In genomic region chr13:27120011-27120410, GRCh38 we compare ENCODE assay signal across 25 cellular contexts.
"Had no signal": no experiment of that assay in that cellular context is flagged by ENCODE, and none has a peak within 500 bp of the region (broad histone marks: within the 10 kb centered on the region; RNA-seq: fewer than 3 reads in every experiment).

No MANE protein-coding gene starts in this region.

- H3K27me3 ChIP-seq: left lung, right lobe of liver, upper lobe of left lung, vagina had no signal

- H3K4me3 ChIP-seq: left lung, lower lobe of right lung, right lobe of liver, skin epidermis, upper lobe of left lung, vagina had no signal

- H3K27me3 Mint-ChIP-seq: activated B cell treated with CpG ODN at 0.5 μM for 24 hours; activated CD8-positive, alpha-beta memory T cell treated with anti-CD3 and anti-CD28 coated beads, Interleukin-2, amount 10 ng/mL, durations not matched to agents 7 days and 5 days; activated naive CD4-positive, alpha-beta T cell treated with anti-CD3 and anti-CD28 coated beads, Interleukin-2, amount 50 U/mL, for 24 hours; activated naive CD8-positive, alpha-beta T cell treated with anti-CD3 and anti-CD28 coated beads, Interleukin-2, amount 50 U/mL, for 24 hours; central memory CD8-positive, alpha-beta T cell; natural killer cell treated with Interleukin-12 subunit alpha and Interleukin-12 subunit beta and Interleukin-15 and Interleukin-18, amount 100 ng/mL, for 72 hours had no signal

- H3K4me3 Mint-ChIP-seq: activated B cell treated with CpG ODN at 0.5 μM for 24 hours; activated CD8-positive, alpha-beta memory T cell treated with anti-CD3 and anti-CD28 coated beads, Interleukin-2, amount 10 ng/mL, durations not matched to agents 7 days and 5 days; activated CD8-positive, alpha-beta T cell treated with anti-CD3 and anti-CD28 coated beads, Interleukin-2, amount 10 ng/mL, durations not matched to agents 7 days and 5 days; activated naive CD4-positive, alpha-beta T cell treated with anti-CD3 and anti-CD28 coated beads, Interleukin-2, amount 50 U/mL, for 24 hours; activated naive CD8-positive, alpha-beta T cell treated with anti-CD3 and anti-CD28 coated beads, Interleukin-2, amount 50 U/mL, for 24 hours; central memory CD8-positive, alpha-beta T cell; natural killer cell treated with Interleukin-12 subunit alpha and Interleukin-12 subunit beta and Interleukin-15 and Interleukin-18, amount 100 ng/mL, for 72 hours; T-helper 2 cell treated with Interferon-gamma antibody and Interleukin-4, amounts not matched to agents 5 μg/mL and 100 μg/mL, for 36 hours had no signal

- H3K4me1 ChIP-seq: right lobe of liver had no signal

- ATAC-seq: activated CD8-positive, alpha-beta memory T cell treated with anti-CD3 and anti-CD28 coated beads, Interleukin-2, amount 10 ng/mL, durations not matched to agents 7 days and 5 days; activated CD8-positive, alpha-beta T cell treated with anti-CD3 and anti-CD28 coated beads, Interleukin-2, amount 10 ng/mL, durations not matched to agents 7 days and 5 days; activated naive CD8-positive, alpha-beta T cell treated with anti-CD3 and anti-CD28 coated beads, Interleukin-2, amount 50 U/mL, for 24 hours; left lung; lower lobe of right lung; natural killer cell treated with Interleukin-12 subunit alpha and Interleukin-12 subunit beta and Interleukin-15 and Interleukin-18, amount 100 ng/mL, for 72 hours; right lobe of liver; stimulated activated naive CD8-positive, alpha-beta T cell treated with anti-CD3 and anti-CD28 coated beads, Interleukin-15, Interleukin-2, amounts not matched to agents 100 U/mL and 50 U/mL, for 24 hours had no signal

- H3K9me3 ChIP-seq: lower lobe of right lung, right lobe of liver, upper lobe of left lung, vagina had no signal

- DNase-seq: activated B cell treated with CpG ODN at 0.5 μM for 24 hours; activated CD4-positive, alpha-beta T cell treated with anti-CD3 and anti-CD28 coated beads, Interleukin-2, amount 50 U/mL, for 1 hour; activated CD8-positive, alpha-beta memory T cell treated with anti-CD3 and anti-CD28 coated beads, Interleukin-2, amount 10 ng/mL, durations not matched to agents 7 days and 5 days; activated CD8-positive, alpha-beta T cell treated with anti-CD3 and anti-CD28 coated beads, Interleukin-2, amount 10 ng/mL, durations not matched to agents 7 days and 5 days; activated naive CD8-positive, alpha-beta T cell treated with anti-CD3 and anti-CD28 coated beads, Interleukin-2, amount 50 U/mL, for 24 hours; activated T-cell treated with anti-CD3 and anti-CD28 coated beads, Interleukin-2, amount 50 U/mL, for 48 hours; anterior cingulate cortex; effector CD8-positive, alpha-beta T cell; foreskin melanocyte; left lung; lower lobe of right lung; mesenchymal stem cell; right lobe of liver; stimulated activated CD4-positive, alpha-beta T cell treated with anti-CD3 and anti-CD28 coated beads, Interleukin-12 subunit alpha, Interleukin-12 subunit beta, amount 100 ng/mL, for 4 hours; stimulated activated CD4-positive, alpha-beta T cell treated with anti-CD3 and anti-CD28 coated beads, Interleukin-4, amount 100 ng/mL, for 1 hour; stimulated activated naive CD8-positive, alpha-beta T cell treated with anti-CD3 and anti-CD28 coated beads, Interleukin-15, Interleukin-2, amounts not matched to agents 100 U/mL and 50 U/mL, for 24 hours; substantia nigra; upper lobe of left lung had no signal

- H3K27ac Mint-ChIP-seq: activated B cell treated with CpG ODN at 0.5 μM for 24 hours; activated CD8-positive, alpha-beta memory T cell treated with anti-CD3 and anti-CD28 coated beads, Interleukin-2, amount 10 ng/mL, durations not matched to agents 7 days and 5 days; activated CD8-positive, alpha-beta T cell treated with anti-CD3 and anti-CD28 coated beads, Interleukin-2, amount 10 ng/mL, durations not matched to agents 7 days and 5 days; activated naive CD4-positive, alpha-beta T cell treated with anti-CD3 and anti-CD28 coated beads, Interleukin-2, amount 50 U/mL, for 24 hours; activated naive CD8-positive, alpha-beta T cell treated with anti-CD3 and anti-CD28 coated beads, Interleukin-2, amount 50 U/mL, for 24 hours; activated T-helper 2 cell treated with anti-CD3 and anti-CD28 coated beads, Interferon-gamma antibody, Interleukin-2, Interleukin-4, amounts not matched to agents 10 μg/mL and 5 μg/mL and 100 μg/mL, durations not matched to agents 14 hours and 24 hours and 36 hours; T-helper 2 cell treated with Interferon-gamma antibody and Interleukin-4, amounts not matched to agents 5 μg/mL and 100 μg/mL, for 36 hours had no signal

- H3K27ac ChIP-seq: lower lobe of right lung, right lobe of liver, skin epidermis, vagina had no signal
